18 cellular contexts compared by ENCODE assay signal in genomic region chr6:93391982-93392381, GRCh38. TPM values are rescaled to one million over a fixed set of nuclear protein-coding genes. Genes with fewer than 3 reads are reported as not detected.
DNase-seq lines count a peak whose midpoint lies in the region; TF ChIP-seq lines count a peak whose summit lies in the region.
"Had no signal": no experiment of that assay in that cellular context is flagged by ENCODE, and none has a peak within 500 bp of the region (broad histone marks: within the 10 kb centered on the region; RNA-seq: fewer than 3 reads in every experiment).

No MANE protein-coding gene starts in this region.

- in situ Hi-C loops in ACHN (cut with HindIII; ENCODE audit: low pct_ligation_motif_present, low pct_unique_long_range_greater_than_20kb, low sequenced_read_pairs), result no loop called here

- H3K27ac ChIP-seq in SK-N-MC, result no peak overlapping the region
- no peak overlapping the region for H3K27ac ChIP-seq in prostate gland
- H3K27ac ChIP-seq: A549; BLaER1 treated with 17β-estradiol and CSF1 and Interleukin-3, amounts not matched to agents 10 nM and 100 nM had no signal

- H3K4me3 ChIP-seq in SK-N-MC (peak overlapping the region; percentile 64), fibroblast of the aortic adventitia (ENCODE audit: low read depth, low read length) (no peak overlapping the region), prostate gland (no peak overlapping the region)
- H3K4me3 ChIP-seq: A549; BLaER1 treated with 17β-estradiol and CSF1 and Interleukin-3, amounts not matched to agents 10 nM and 100 nM; GM23338 had no signal

- H3K9me3 ChIP-seq in SK-N-MC (ENCODE audit: low read depth, low read length), result no peaks in the 10 kb centered on the region
- no peaks in the 10 kb centered on the region for H3K9me3 ChIP-seq in prostate gland
- H3K9me3 ChIP-seq: A549; BLaER1 treated with 17β-estradiol and CSF1 and Interleukin-3, amounts not matched to agents 10 nM and 100 nM had no signal

- peak; percentile 77 for DNase-seq in ACHN
- DNase-seq in SK-N-MC (ENCODE audit: low read depth, low spot score), result peak; percentile 53
- DNase-seq in fibroblast of the aortic adventitia (ENCODE audit: low read depth), result peak; percentile 2
- DNase-seq in nephron progenitor cell, result no peak
- DNase-seq in type B pancreatic cell (ENCODE audit: extremely low spot score, unreplicated experiment), result no peak
- no peak for DNase-seq in SW 1271 (lab: John Stamatoyannopoulos, UW)
- no peak for DNase-seq in prostate gland (ENCODE audit: low spot score)
- DNase-seq: CD8-positive, alpha-beta T cell; NCI-H1105; NCI-H1694; NCI-H2107; NCI-H226; NCI-H524; SIG-M5 had no signal

- WGBS in prostate gland, result 86% methylated on average over 4 of the region's 4 CpGs

- H3K9ac ChIP-seq in SK-N-MC (ENCODE audit: insufficient read length), result peak overlapping the region; percentile 21
- H3K9ac ChIP-seq: BLaER1 treated with 17β-estradiol and CSF1 and Interleukin-3, amounts not matched to agents 10 nM and 100 nM had no signal

- intact Hi-C loops in prostate gland (cut with DNase I), result no loop called here

- peak overlapping the region; percentile 8 for H3K27ac Mint-ChIP-seq in nephron progenitor cell
- H3K27ac Mint-ChIP-seq in type B pancreatic cell, result no peak overlapping the region
- H3K27ac Mint-ChIP-seq: CD8-positive, alpha-beta T cell; GM23338 had no signal

- H3K36me3 Mint-ChIP-seq in nephron progenitor cell (ENCODE audit: low read depth), result peaks cover 5% of the 10 kb centered on the region
- H3K36me3 Mint-ChIP-seq in type B pancreatic cell, result peaks cover 8% of the 10 kb centered on the region
- H3K36me3 Mint-ChIP-seq: CD8-positive, alpha-beta T cell had no signal

- H3K36me3 ChIP-seq in SK-N-MC (ENCODE audit: insufficient read depth, low read length) (no peaks in the 10 kb centered on the region), prostate gland (no peaks in the 10 kb centered on the region)
- H3K36me3 ChIP-seq: BLaER1 treated with 17β-estradiol and CSF1 and Interleukin-3, amounts not matched to agents 10 nM and 100 nM had no signal

- TF ChIP-seq CTCF in fibroblast of the aortic adventitia (IDR thresholded peaks at IDR 0.05; ENCODE audit: insufficient read depth, low read length), result no peak
- TF ChIP-seq CTCF in nephron progenitor cell (IDR thresholded peaks at IDR 0.05), result no peak
- no peak for TF ChIP-seq CTCF in type B pancreatic cell (conservative IDR thresholded peaks at IDR 0.05)
- TF ChIP-seq CTCF in prostate gland (IDR thresholded peaks at IDR 0.05), result no peak

- H3K27me3 Mint-ChIP-seq in nephron progenitor cell (ENCODE audit: low read depth, poor library complexity) (no peaks in the 10 kb centered on the region), type B pancreatic cell (no peaks in the 10 kb centered on the region)

- TF ChIP-seq POLR2A in prostate gland (IDR thresholded peaks at IDR 0.05), result no peak

- H3K27me3 ChIP-seq in prostate gland (replicated peaks; ENCODE audit: insufficient read depth), result no peaks in the 10 kb centered on the region
- H3K27me3 ChIP-seq: BLaER1 treated with 17β-estradiol and CSF1 and Interleukin-3, amounts not matched to agents 10 nM and 100 nM had no signal

- H3K9me3 Mint-ChIP-seq in nephron progenitor cell, result no peaks in the 10 kb centered on the region
- no peaks in the 10 kb centered on the region for H3K9me3 Mint-ChIP-seq in type B pancreatic cell
- H3K9me3 Mint-ChIP-seq: GM23338 had no signal

- H3K4me3 Mint-ChIP-seq in nephron progenitor cell (no peak overlapping the region), type B pancreatic cell (no peak overlapping the region)
- H3K4me3 Mint-ChIP-seq: CD8-positive, alpha-beta T cell; GM23338 had no signal

- no peaks in the 10 kb centered on the region for H3K4me1 ChIP-seq in prostate gland (replicated peaks)
- H3K4me1 ChIP-seq: A549; BLaER1 treated with 17β-estradiol and CSF1 and Interleukin-3, amounts not matched to agents 10 nM and 100 nM had no signal

- H3K4me1 Mint-ChIP-seq in nephron progenitor cell (peaks cover 30% of the 10 kb centered on the region), type B pancreatic cell (ENCODE audit: unreplicated experiment) (peaks cover 19% of the 10 kb centered on the region)
- H3K4me1 Mint-ChIP-seq: GM23338 had no signal

RNA-seq across cellular contexts. Expression of gene EPHA7, which starts 27.4 kb away (rescaled TPM):
- total RNA-seq in fibroblast of the aortic adventitia (ENCODE audit: low replicate concordance) (0.65 and 1.5 TPM in 2 replicates), type B pancreatic cell (ENCODE audit: low replicate concordance) (22.7 and 48.9 TPM in 2 replicates), prostate gland (1 to 10 TPM; 5.9 to 8.7 TPM)
- total RNA-seq: CD8-positive, alpha-beta T cell; RPMI7951 had no signal

Comparison
In these comparisons a context has a peak if more than half of its experiments do, and no peak if none do; other contexts are left out.
1. DNase-seq: peak in ACHN (single experiment), SK-N-MC (single experiment) and fibroblast of the aortic adventitia (single experiment); none in nephron progenitor cell (single experiment), type B pancreatic cell (single experiment), SW 1271 (0 of 2) and prostate gland (single experiment).